In the genomic region with DNA sequence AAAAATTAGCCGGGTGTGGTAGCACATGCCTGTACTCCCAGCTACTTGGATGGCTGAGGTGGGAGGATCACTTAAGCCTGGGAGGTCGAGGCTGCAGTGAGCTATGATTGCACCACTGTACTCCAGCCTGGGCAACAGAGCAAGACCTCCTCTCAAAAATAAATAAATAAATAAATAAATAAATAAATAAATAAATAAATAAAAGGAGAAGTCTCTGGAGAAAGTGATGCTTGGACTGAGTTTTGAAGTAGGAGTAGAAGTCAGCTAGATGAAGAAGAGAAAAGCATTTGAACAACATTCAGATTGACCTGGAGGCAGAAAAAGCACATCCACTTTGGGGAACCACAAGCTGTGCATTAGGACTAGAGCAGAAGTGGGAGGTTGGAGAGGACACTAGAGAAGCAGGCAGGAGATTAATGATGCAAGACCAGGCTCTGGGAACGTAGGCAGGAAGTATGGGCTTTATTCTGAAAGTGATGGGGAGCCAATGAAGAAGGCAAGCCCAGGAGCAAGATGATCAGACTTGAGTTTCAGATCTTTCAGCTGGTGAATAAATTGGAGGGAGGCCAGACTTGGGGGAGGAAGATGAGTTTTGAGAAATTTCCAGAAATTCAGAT, we compare ENCODE assay signal across 15 cellular contexts. TPM values are rescaled to one million over a fixed set of nuclear protein-coding genes. Genes with fewer than 3 reads are reported as not detected.
DNase-seq lines count a peak whose midpoint lies in the region; ATAC-seq and TF ChIP-seq lines count a peak whose summit lies in the region.
"Had no signal": no experiment of that assay in that cellular context is flagged by ENCODE, and none has a peak within 500 bp of the region (broad histone marks: within the 10 kb centered on the region; RNA-seq: fewer than 3 reads in every experiment).

No MANE protein-coding gene starts in this region.

- TF ChIP-seq CTCF in ovary (IDR thresholded peaks at IDR 0.05): no peak

- H3K27me3 ChIP-seq in ovary: no peaks in the 10 kb centered on the region
- H3K27me3 ChIP-seq: heart left ventricle had no signal

- no peak overlapping the region for H3K4me3 Mint-ChIP-seq in activated CD8-positive, alpha-beta memory T cell treated with anti-CD3 and anti-CD28 coated beads, Interleukin-2, amount 10 ng/mL, durations not matched to agents 7 days and 5 days
- H3K4me3 Mint-ChIP-seq in naive B cell: peak overlapping the region in 2 of 8 donors; percentile 2 to 62

- no peak for TF ChIP-seq POLR2A in ovary (IDR thresholded peaks at IDR 0.05)

- TF ChIP-seq EP300 in ovary (IDR thresholded peaks at IDR 0.05): no peak

- H3K4me1 Mint-ChIP-seq in activated CD8-positive, alpha-beta memory T cell treated with anti-CD3 and anti-CD28 coated beads, Interleukin-2, amount 10 ng/mL, durations not matched to agents 7 days and 5 days: peaks cover 10% of the 10 kb centered on the region
- H3K4me1 Mint-ChIP-seq in naive B cell: peaks cover 15 to 29% (median 20%) of the 10 kb centered on the region in 3 donors

- peak; percentile 22 for DNase-seq in activated CD8-positive, alpha-beta memory T cell treated with anti-CD3 and anti-CD28 coated beads, Interleukin-2, amount 10 ng/mL, durations not matched to agents 7 days and 5 days
- no peak for DNase-seq in activated CD8-positive, alpha-beta memory T cell treated with anti-CD3 and anti-CD28 coated beads, Interleukin-2, amount 50 U/mL, for 4 hours
- DNase-seq in EH (ENCODE audit: low read depth) (peak; percentile 24), RPMI8226 (peak; percentile 42), naive B cell (no peak), ovary (no peak), putamen (ENCODE audit: low spot score) (no peak), DMS114 treated with DMSO at 0.1 percent for 48 hours (lab: John Stamatoyannopoulos, UW; ENCODE audit: unreplicated experiment) (no peak)
- DNase-seq: activated CD4-positive, CD25-positive, alpha-beta regulatory T cell treated with anti-CD3 and anti-CD28 coated beads, Interleukin-2, amount 50 U/mL, for 72 hours; cortex of kidney; heart left ventricle; NCI-H1048 had no signal

- 83 to 85% (median 84%) methylated on average over 3 of the region's 3 CpGs for whole genome bisulfite sequencing in ovary, 3 donors

- intact Hi-C loops in ovary (cut with DNase I): no loop called here

- H3K36me3 Mint-ChIP-seq in activated CD8-positive, alpha-beta memory T cell treated with anti-CD3 and anti-CD28 coated beads, Interleukin-2, amount 10 ng/mL, durations not matched to agents 7 days and 5 days: peaks cover 35% of the 10 kb centered on the region
- peaks cover 52% of the 10 kb centered on the region in 2 donors for H3K36me3 Mint-ChIP-seq in naive B cell

- no peaks in the 10 kb centered on the region for H3K36me3 ChIP-seq in ovary

- no peaks in the 10 kb centered on the region for H3K27me3 Mint-ChIP-seq in activated CD8-positive, alpha-beta memory T cell treated with anti-CD3 and anti-CD28 coated beads, Interleukin-2, amount 10 ng/mL, durations not matched to agents 7 days and 5 days
- H3K27me3 Mint-ChIP-seq in naive B cell: no peaks in the 10 kb centered on the region

- H3K9me3 ChIP-seq in ovary: no peaks in the 10 kb centered on the region

- no peak overlapping the region for H3K27ac ChIP-seq in ovary

- peaks cover 2% of the 10 kb centered on the region for H3K9me3 Mint-ChIP-seq in activated CD8-positive, alpha-beta memory T cell treated with anti-CD3 and anti-CD28 coated beads, Interleukin-2, amount 10 ng/mL, durations not matched to agents 7 days and 5 days (ENCODE audit: low read depth)
- peaks cover 4 to 17% (median 15%) of the 10 kb centered on the region in 7 donors for H3K9me3 Mint-ChIP-seq in naive B cell

- ATAC-seq in activated CD8-positive, alpha-beta memory T cell treated with anti-CD3 and anti-CD28 coated beads, Interleukin-2, amount 10 ng/mL, durations not matched to agents 7 days and 5 days: no peak
- no peak for ATAC-seq in naive B cell (ENCODE audit: low read depth in 2 of 2)

- no peak overlapping the region for H3K27ac Mint-ChIP-seq in activated CD8-positive, alpha-beta memory T cell treated with anti-CD3 and anti-CD28 coated beads, Interleukin-2, amount 10 ng/mL, durations not matched to agents 7 days and 5 days
- H3K27ac Mint-ChIP-seq in naive B cell: peak overlapping the region in 4 of 6 donors; percentile 22 to 65 (median 32)

- H3K4me1 ChIP-seq in ovary (ENCODE audit: insufficient read depth): peaks cover 8% of the 10 kb centered on the region

- CTCF ChIA-PET in activated CD8-positive, alpha-beta memory T cell treated with anti-CD3 and anti-CD28 coated beads, Interleukin-2, amount 10 ng/mL, durations not matched to agents 7 days and 5 days (lab: Charles Lee): interaction anchor here (0.7 to 1.2 kb wide), 3 partner anchors 18 to 35 kb away, joined by 3 read pairs; no protein-coding TSS in a partner anchor

- H3K4me3 ChIP-seq in ovary: no peak overlapping the region
- H3K4me3 ChIP-seq: heart left ventricle had no signal

RNA-seq across cellular contexts. Expression of gene KLHL6, which starts 48.7 kb away (rescaled TPM):
- 10 to 100 TPM; 30.9 to 31.5 TPM for total RNA-seq in activated CD8-positive, alpha-beta memory T cell treated with anti-CD3 and anti-CD28 coated beads, Interleukin-2, amount 10 ng/mL, durations not matched to agents 7 days and 5 days
- polyA plus RNA-seq in naive B cell (ENCODE audit: low read depth in 6 of 6) (10 to 100 TPM in 5 of 6 donors, 1 to 10 TPM in 1; 5.0 to 22.1 (median 12.7) TPM), ovary (1 to 10 TPM in 1 of 2 donors, under 1 TPM in 1; 0.21 to 2.7 TPM)
- 1 to 10 TPM in 2 of 7 donors, under 1 TPM in 5; 0.35 to 3.9 (median 0.92) TPM for total RNA-seq in ovary
- total RNA-seq: Daoy, kidney epithelial cell, NCI-H460 had no signal

Comparison
In these comparisons a context has a peak if more than half of its experiments do, and no peak if none do; other contexts are left out.
1. DNase-seq: peak in activated CD8-positive, alpha-beta memory T cell treated with anti-CD3 and anti-CD28 coated beads, Interleukin-2, amount 10 ng/mL, durations not matched to agents 7 days and 5 days (single experiment), EH (single experiment) and RPMI8226 (single experiment); none in activated CD8-positive, alpha-beta memory T cell treated with anti-CD3 and anti-CD28 coated beads, Interleukin-2, amount 50 U/mL, for 4 hours (single experiment), naive B cell (single experiment), ovary (0 of 5), putamen (single experiment) and DMS114 treated with DMSO at 0.1 percent for 48 hours (single experiment).
2. RNA of gene KLHL6, which starts 48.7 kb away (total RNA-seq): 30.9 to 31.5 TPM in activated CD8-positive, alpha-beta memory T cell treated with anti-CD3 and anti-CD28 coated beads, Interleukin-2, amount 10 ng/mL, durations not matched to agents 7 days and 5 days; 0.35 to 3.9 TPM in ovary; every median in the first group is over 4 times any median in the second.